19 cellular contexts compared by ENCODE assay signal in genomic region chr2:169667583-169667982, GRCh38. TPM values are rescaled to one million over a fixed set of nuclear protein-coding genes. Genes with fewer than 3 reads are reported as not detected.
DNase-seq lines count a peak whose midpoint lies in the region; ATAC-seq and TF ChIP-seq lines count a peak whose summit lies in the region.
"Had no signal": no experiment of that assay in that cellular context is flagged by ENCODE, and none has a peak within 500 bp of the region (broad histone marks: within the 10 kb centered on the region; RNA-seq: fewer than 3 reads in every experiment).

No MANE protein-coding gene starts in this region.

- no peaks in the 10 kb centered on the region for H3K9me2 ChIP-seq in Loucy (replicated peaks; ENCODE audit: low read depth, low read length)

- no peaks in the 10 kb centered on the region for H3K9me3 ChIP-seq in Loucy (ENCODE audit: insufficient read depth, low read depth, low read length)
- no peaks in the 10 kb centered on the region for H3K9me3 ChIP-seq in A673 (ENCODE audit: low read depth, low read length, poor library complexity, severe bottlenecking)
- H3K9me3 ChIP-seq: A549, Caco-2, HAP-1 had no signal

- intact Hi-C loops in A673 (cut with micrococcal nuclease; ENCODE audit: unreplicated experiment): no loop called here

- peak; percentile 59 for ATAC-seq in left lobe of liver
- ATAC-seq: A549 had no signal

- CTCF ChIA-PET in A673 (lab: Charles Lee): no interaction called here

- H3F3A ChIP-seq in Loucy (ENCODE audit: low read depth): no peaks in the 10 kb centered on the region

- DNase-seq in SK-N-DZ (ENCODE audit: low spot score): peak; percentile 71
- no peak for DNase-seq in left lobe of liver (ENCODE audit: low spot score)
- no peak for DNase-seq in COLO668 (lab: John Stamatoyannopoulos, UW; ENCODE audit: unreplicated experiment)
- DNase-seq in GM20000 (ENCODE audit: low spot score): no peak
- DNase-seq in A673 (ENCODE audit: low spot score): no peak
- DNase-seq: 8988T; C1 segment of cervical spinal cord; Caco-2; CD4-positive, alpha-beta memory T cell; DMS53; DMS79 treated with DMSO at 0.1 percent for 48 hours; GF-D8; GOT3; HFFc6 had no signal

- TF ChIP-seq CTCF in Loucy (conservative IDR thresholded peaks at IDR 0.05; ENCODE audit: low read length) (no peak), GM20000 (IDR thresholded peaks at IDR 0.05; ENCODE audit: extremely low read depth, missing control alignments) (no peak), A673 (conservative IDR thresholded peaks at IDR 0.05; ENCODE audit: low read depth, low read length) (no peak)

- H3K27ac ChIP-seq in A673 (ENCODE audit: low read depth, low read length, poor library complexity, severe bottlenecking): no peak overlapping the region
- H3K27ac ChIP-seq: A549 had no signal

- POLR2A ChIA-PET in A673 (lab: Charles Lee; ENCODE audit: low non-redundant PET): no interaction called here

- peak overlapping the region; percentile 16; the same call in 1 of the 2 replicates for H2AFZ ChIP-seq in Loucy (ENCODE audit: low read length)

- H3K27me3 ChIP-seq in Loucy (ENCODE audit: insufficient read depth, low read length, poor library complexity, severe bottlenecking) (no peaks in the 10 kb centered on the region), A673 (replicated peaks; ENCODE audit: insufficient read depth, low read depth, low read length, poor library complexity) (no peaks in the 10 kb centered on the region)

- H3K9ac ChIP-seq in Loucy (ENCODE audit: low read depth, low read length, poor library complexity, severe bottlenecking): no peak overlapping the region

- H3K79me2 ChIP-seq in Loucy (ENCODE audit: insufficient read depth, low read length): no peaks in the 10 kb centered on the region

- no TSS peak for BruUV-seq in A673 (replicated peaks; lab: Mats Ljungman, UMichigan)

- H3K4me3 ChIP-seq in Loucy (ENCODE audit: low read length, poor library complexity, severe bottlenecking) (no peak overlapping the region), A673 (ENCODE audit: low read depth, low read length, poor library complexity, severe bottlenecking) (no peak overlapping the region)
- H3K4me3 ChIP-seq: A549, HAP-1 had no signal

- H3K4me2 ChIP-seq in Loucy (ENCODE audit: low read depth, low read length, poor library complexity, severe bottlenecking): no peak overlapping the region
- H3K4me2 ChIP-seq: A549 had no signal

- no peaks in the 10 kb centered on the region for H4K20me1 ChIP-seq in Loucy (ENCODE audit: insufficient read depth, low read length, poor library complexity, severe bottlenecking)

- H3K4me1 ChIP-seq in Loucy (ENCODE audit: insufficient read depth, low read length, poor library complexity, severe bottlenecking) (peaks cover 17% of the 10 kb centered on the region), A673 (ENCODE audit: insufficient read depth, low read length, poor library complexity, severe bottlenecking) (no peaks in the 10 kb centered on the region)
- H3K4me1 ChIP-seq: A549, Caco-2, HAP-1 had no signal

- no peaks in the 10 kb centered on the region for H3K36me3 ChIP-seq in Loucy (ENCODE audit: insufficient read depth, low read length)
- no peaks in the 10 kb centered on the region for H3K36me3 ChIP-seq in A673 (ENCODE audit: insufficient read depth, low read length, poor library complexity, severe bottlenecking)
- H3K36me3 ChIP-seq: HAP-1 had no signal

RNA-seq across cellular contexts. Expression of gene CFAP210, which starts 26.6 kb away (rescaled TPM):
- polyA plus RNA-seq in SK-N-DZ (2014; cell fraction: cytosol; rRNA removed): 0.07 and 0.09 TPM in 2 replicates
- 0.12 and 0.44 TPM in 2 replicates for polyA plus RNA-seq in SK-N-DZ (2014; cell fraction: nucleus; rRNA removed)
- total RNA-seq in left lobe of liver: not detected
- 0.37 and 0.83 TPM in 2 replicates for total RNA-seq in A673 (2021)
- total RNA-seq: Caco-2; CD4-positive, alpha-beta memory T cell; Daoy had no signal
- polyA plus RNA-seq: BJ; CD4-positive, alpha-beta memory T cell had no signal

RNA-seq across cellular contexts. Expression of gene PHOSPHO2, which starts 26.7 kb away (rescaled TPM):
- 16.3 and 17.1 TPM in 2 replicates for polyA plus RNA-seq in SK-N-DZ (2014; cell fraction: cytosol; rRNA removed)
- polyA plus RNA-seq in SK-N-DZ (2014; cell fraction: nucleus; rRNA removed): 12.4 and 15.1 TPM in 2 replicates
- total RNA-seq in left lobe of liver (2.1 TPM), A673 (2021) (6.9 TPM in 2 replicates)
